8 cellular contexts compared by ENCODE assay signal in the genomic region with DNA sequence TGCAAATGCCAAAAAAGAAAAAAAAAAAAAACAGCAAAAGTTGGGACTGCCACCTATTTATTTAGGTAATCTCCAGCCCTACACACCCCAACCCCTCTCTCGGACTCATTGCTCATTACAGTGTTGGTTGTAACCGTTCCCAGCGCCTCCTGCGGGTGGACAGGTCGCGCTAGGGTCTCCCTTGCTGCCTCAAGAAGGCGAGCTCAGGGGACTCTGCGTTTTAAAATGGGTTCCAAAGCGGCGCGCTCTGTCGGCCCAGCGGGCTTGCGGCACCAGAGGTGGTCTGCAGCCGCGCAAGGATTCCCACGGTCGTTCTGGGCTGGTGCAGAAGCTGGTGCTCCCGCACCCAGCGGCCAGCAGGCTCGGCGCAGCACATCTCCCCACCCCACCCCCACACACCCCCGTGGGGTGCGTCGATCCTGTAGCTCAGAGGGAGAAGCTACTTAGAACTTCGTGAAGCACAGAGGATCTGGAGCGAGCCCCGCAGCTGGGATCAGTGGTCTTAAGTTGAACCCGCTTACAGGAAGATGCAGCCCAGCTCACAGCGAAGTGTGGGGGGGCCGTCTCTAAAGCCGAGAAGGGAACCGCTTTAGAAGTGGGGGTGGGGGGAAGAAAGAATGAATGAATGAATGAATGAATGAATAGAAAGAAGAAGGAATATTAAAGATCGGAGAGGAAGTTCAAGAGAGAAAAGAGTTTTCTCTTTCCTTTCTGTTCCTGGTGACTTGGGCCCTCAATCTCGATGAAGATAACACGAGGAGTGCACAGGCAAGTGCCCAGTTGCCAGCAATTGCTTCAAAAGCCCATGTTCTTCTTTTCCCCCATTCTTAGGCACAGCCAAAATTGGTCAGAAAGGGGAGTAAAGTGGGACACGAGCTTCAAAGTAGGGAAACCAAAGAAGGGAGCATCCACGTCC. TPM values are rescaled to one million over a fixed set of nuclear protein-coding genes. Genes with fewer than 3 reads are reported as not detected.
DNase-seq lines count a peak whose midpoint lies in the region; ATAC-seq, FAIRE-seq and TF ChIP-seq lines count a peak whose summit lies in the region.

No MANE protein-coding gene starts in this region.

- H3K36me3 Mint-ChIP-seq in CD8-positive, alpha-beta T cell, result peaks cover 10% of the 10 kb centered on the region
- peaks cover 3% of the 10 kb centered on the region for H3K36me3 Mint-ChIP-seq in brain
- H3K36me3 Mint-ChIP-seq in naive thymus-derived CD8-positive, alpha-beta T cell, result peaks cover 21 to 39% (median 30%) of the 10 kb centered on the region in 3 donors

- peaks cover 17% of the 10 kb centered on the region for H3K9me3 Mint-ChIP-seq in CD8-positive, alpha-beta T cell
- peaks cover 0 to 14% (median 8%) of the 10 kb centered on the region in 5 experiments for H3K9me3 Mint-ChIP-seq in brain
- peaks cover 10 to 65% (median 30%) of the 10 kb centered on the region in 9 donors for H3K9me3 Mint-ChIP-seq in naive thymus-derived CD8-positive, alpha-beta T cell

- H3K27ac Mint-ChIP-seq in CD8-positive, alpha-beta T cell, result no peak overlapping the region
- peak overlapping the region in 3 of 5 experiments; percentile 91 to 96 (median 94) for H3K27ac Mint-ChIP-seq in brain
- H3K27ac Mint-ChIP-seq in naive thymus-derived CD8-positive, alpha-beta T cell, result peak overlapping the region in 5 of 10 donors; percentile 39 to 82 (median 79)

- POLR2A ChIA-PET in CD8-positive, alpha-beta T cell (lab: Charles Lee), result no interaction called here
- POLR2A ChIA-PET in naive thymus-derived CD8-positive, alpha-beta T cell (lab: Charles Lee), result no interaction called here

- H3K4me1 ChIP-seq in CD8-positive, alpha-beta T cell (ENCODE audit: insufficient read depth, low read length), result peaks cover 41% of the 10 kb centered on the region

- intact Hi-C loops in CD8-positive, alpha-beta T cell (cut with DNase I, micrococcal nuclease), result loop anchor here in 1 of 2 experiments (5.0 kb wide), 2 partner anchors 423 to 1977 kb away; partner anchors contain the start of genes MAK and SLC35B3

- no peak for TF ChIP-seq CTCF in CD8-positive, alpha-beta T cell (IDR thresholded peaks at IDR 0.05)
- TF ChIP-seq CTCF in brain (conservative IDR thresholded peaks at IDR 0.05), result peak; percentile 25 to 39

- peaks cover 7% of the 10 kb centered on the region for H3K9me3 ChIP-seq in CD8-positive, alpha-beta T cell (ENCODE audit: low read length)

- no peaks in the 10 kb centered on the region for H3K36me3 ChIP-seq in CD8-positive, alpha-beta T cell (ENCODE audit: insufficient read depth, low read length)

- peaks cover 83% of the 10 kb centered on the region for H3K27me3 Mint-ChIP-seq in CD8-positive, alpha-beta T cell (ENCODE audit: low read depth)
- H3K27me3 Mint-ChIP-seq in brain, result peaks cover 99% of the 10 kb centered on the region
- H3K27me3 Mint-ChIP-seq in naive thymus-derived CD8-positive, alpha-beta T cell, result peaks cover 49 to 100% (median 85%) of the 10 kb centered on the region in 5 donors

- no peak overlapping the region for H3K4me3 ChIP-seq in CD8-positive, alpha-beta T cell (ENCODE audit: low read depth, low read length)

- H3K4me3 Mint-ChIP-seq in CD8-positive, alpha-beta T cell, result peak overlapping the region; percentile 85
- H3K4me3 Mint-ChIP-seq in brain, result peak overlapping the region; percentile 81 to 93 (median 87)
- H3K4me3 Mint-ChIP-seq in naive thymus-derived CD8-positive, alpha-beta T cell, result peak overlapping the region; percentile 76 to 95 (median 87)

- peaks cover 81% of the 10 kb centered on the region for H3K27me3 ChIP-seq in CD8-positive, alpha-beta T cell (ENCODE audit: insufficient read depth, low read length)

- ATAC-seq in CD8-positive, alpha-beta T cell, result no peak
- ATAC-seq in naive thymus-derived CD8-positive, alpha-beta T cell, result no peak
- ATAC-seq in GM21381 (IDR thresholded peaks at IDR 0.05; ENCODE audit: unreplicated experiment) (no peak), HG02610 (IDR thresholded peaks at IDR 0.05; ENCODE audit: unreplicated experiment) (no peak), HG02571 (IDR thresholded peaks at IDR 0.05; ENCODE audit: unreplicated experiment) (no peak), HG03520 (IDR thresholded peaks at IDR 0.05; ENCODE audit: unreplicated experiment) (no peak)

- peak; percentile 63 for FAIRE-seq in HTR-8/SVneo (lab: Jason Lieb, UNC)

- H3K4me1 Mint-ChIP-seq in CD8-positive, alpha-beta T cell (ENCODE audit: low read depth), result peaks cover 47% of the 10 kb centered on the region
- peaks cover 72% of the 10 kb centered on the region for H3K4me1 Mint-ChIP-seq in brain
- H3K4me1 Mint-ChIP-seq in naive thymus-derived CD8-positive, alpha-beta T cell, result peaks cover 32 to 70% (median 50%) of the 10 kb centered on the region in 4 donors

- CTCF ChIA-PET in CD8-positive, alpha-beta T cell (lab: Charles Lee), result interaction anchor here (0.6 to 1.1 kb wide), 2 partner anchors 15 to 20 kb away, joined by 3 read pairs; no protein-coding TSS in a partner anchor

- no peak for DNase-seq in CD8-positive, alpha-beta T cell
- DNase-seq in HTR-8/SVneo (ENCODE audit: insufficient read length, low spot score), result peak; percentile 52
- no peak for DNase-seq in naive thymus-derived CD8-positive, alpha-beta T cell

- H3K27ac ChIP-seq in CD8-positive, alpha-beta T cell (ENCODE audit: low read depth, low read length), result no peak overlapping the region

RNA-seq across cellular contexts. Expression of gene TFAP2A, which starts 0.8 kb away (rescaled TPM):
- under 1 TPM in 1 of 2 experiments, not detected in 1; 0.24 TPM for total RNA-seq in CD8-positive, alpha-beta T cell
- polyA plus RNA-seq in brain (ENCODE audit: insufficient read depth, low read depth, low replicate concordance), result 18.1 TPM
- total RNA-seq in naive thymus-derived CD8-positive, alpha-beta T cell, result not detected
- not detected for polyA plus RNA-seq in naive thymus-derived CD8-positive, alpha-beta T cell
